In the genomic region with DNA sequence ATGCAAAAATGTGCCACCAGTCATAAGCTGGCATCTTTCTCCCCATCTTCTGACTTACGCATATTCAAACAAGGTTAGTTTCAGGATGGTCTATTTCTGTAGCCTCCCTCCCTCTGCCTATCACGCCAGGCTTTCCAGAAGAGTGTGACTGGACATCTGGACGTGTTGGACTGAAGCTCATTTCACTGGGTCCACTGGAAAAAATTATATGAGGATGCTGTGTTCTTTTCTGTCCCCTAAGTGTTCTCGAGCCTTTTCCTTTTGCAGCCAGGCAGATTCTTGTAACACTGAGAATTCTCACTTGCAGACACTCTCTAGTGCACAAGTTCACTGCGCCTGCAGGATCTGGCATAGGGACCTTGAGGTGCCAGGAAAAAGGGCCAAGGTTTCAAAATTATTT, we compare ENCODE assay signal across 22 cellular contexts.
"Had no signal": no experiment of that assay in that cellular context is flagged by ENCODE, and none has a peak within 500 bp of the region (broad histone marks: within the 10 kb centered on the region; RNA-seq: fewer than 3 reads in every experiment).

No MANE protein-coding gene starts in this region.

- H3K4me2 ChIP-seq: neural progenitor cell had no signal

- ATAC-seq: effector memory CD8-positive, alpha-beta T cell; gastroesophageal sphincter; mucosa of descending colon; natural killer cell; stimulated activated naive B cell treated with anti-CD40 and anti-IgM and Interleukin-4, amounts not matched to agents 10 μg/mL and 1 μg/mL and 100 μg/mL, for 72 hours; stimulated activated naive CD8-positive, alpha-beta T cell treated with anti-CD3 and anti-CD28 coated beads, Interleukin-15, amount 100 ng/mL, for 72 hours had no signal

- H3K9ac ChIP-seq: neural progenitor cell had no signal

- H3K4me3 ChIP-seq: esophagus muscularis mucosa, gastroesophageal sphincter, mucosa of descending colon, neural progenitor cell, pancreas, spleen, thoracic aorta, transverse colon had no signal

- H2AFZ ChIP-seq: neural progenitor cell had no signal

- H3K27me3 ChIP-seq: esophagus muscularis mucosa, gastroesophageal sphincter, neural progenitor cell, pancreas, spleen, transverse colon had no signal

- H3K9me3 ChIP-seq: esophagus muscularis mucosa, gastroesophageal sphincter, mucosa of descending colon, pancreas, spleen, thoracic aorta, transverse colon had no signal

- H3K27ac ChIP-seq: epithelial cell of prostate, gastroesophageal sphincter, neural progenitor cell, pancreas, spleen, thoracic aorta, transverse colon had no signal

- H3K4me1 ChIP-seq: neural progenitor cell, pancreas, spleen, transverse colon had no signal

- DNase-seq: cerebellar nuclear complex; effector memory CD8-positive, alpha-beta T cell; glutamatergic neuron; immature natural killer cell; mammary epithelial cell; mucosa of descending colon; natural killer cell; nucleus accumbens; pancreas; spleen; stimulated activated CD4-positive, alpha-beta T cell treated with anti-CD3 and anti-CD28 coated beads, Interleukin-15, amount 100 ng/mL, for 24 hours; stimulated activated CD4-positive, alpha-beta T cell treated with anti-CD3 and anti-CD28 coated beads, Interleukin-1b, Interleukin-23, amount 100 ng/mL, for 48 hours; stimulated activated CD4-positive, alpha-beta T cell treated with anti-CD3 and anti-CD28 coated beads, Interleukin-4, amount 100 ng/mL, for 4 hours; stimulated activated naive B cell treated with anti-CD40 and anti-IgM and Interleukin-4, amounts not matched to agents 10 μg/mL and 1 μg/mL and 100 μg/mL, for 72 hours; stimulated activated naive CD8-positive, alpha-beta T cell treated with anti-CD3 and anti-CD28 coated beads, Interleukin-15, amount 100 ng/mL, for 72 hours; substantia nigra; transverse colon had no signal

- H3K36me3 ChIP-seq: esophagus muscularis mucosa, neural progenitor cell, pancreas, spleen, thoracic aorta, transverse colon had no signal
